ENCODE assay signal across 8 cellular contexts in genomic region chr21:44846485-44847260, GRCh38. TPM values are rescaled to one million over a fixed set of nuclear protein-coding genes. Genes with fewer than 3 reads are reported as not detected.
DNase-seq lines count a peak whose midpoint lies in the region; ATAC-seq, FAIRE-seq and TF ChIP-seq lines count a peak whose summit lies in the region.

No MANE protein-coding gene starts in this region.

- H3K27me3 ChIP-seq in body of pancreas (peaks cover 0 to 3% of the 10 kb centered on the region in 2 donors), HepG2 (ENCODE audit: control insufficient read depth in 1 of 2, insufficient read depth in 2 of 2, low read length in 2 of 2) (peaks cover 0 to 26% of the 10 kb centered on the region in 2 experiments; a peak in 4 of 5 replicates), Karpas-422 (ENCODE audit: low read length) (no peaks in the 10 kb centered on the region)

- no peaks in the 10 kb centered on the region for H3K9me2 ChIP-seq in Karpas-422 (replicated peaks; ENCODE audit: insufficient read depth, low read length)

- TF ChIP-seq EP300 in HepG2 (IDR thresholded peaks at IDR 0.05; ENCODE audit: low read depth in 2 of 2, low read length in 2 of 2), result no peak
- TF ChIP-seq EP300 in HepG2 (CRISPR knock-in tag; IDR thresholded peaks at IDR 0.05; ENCODE audit: borderline replicate concordance), result no peak

- peaks cover 36% of the 10 kb centered on the region for H4K20me1 ChIP-seq in HepG2 (ENCODE audit: insufficient read depth, low read length)
- H4K20me1 ChIP-seq in Karpas-422 (ENCODE audit: insufficient read depth, low read depth, low read length), result no peaks in the 10 kb centered on the region

- peak overlapping the region; percentile 74 for H3K27ac Mint-ChIP-seq in stimulated activated effector memory CD8-positive, alpha-beta T cell treated with anti-CD3 and anti-CD28 coated beads, Interleukin-12 subunit alpha, Interleukin-12 subunit beta, amount 100 ng/mL, for 72 hours

- H3K36me3 ChIP-seq in SK-N-MC (ENCODE audit: insufficient read depth, low read length), result peaks cover 26% of the 10 kb centered on the region
- H3K36me3 ChIP-seq in body of pancreas (replicated peaks in 1 of 2; ENCODE audit: insufficient read depth in 1 of 2, low read depth in 2 of 2), result peaks cover 0 to 11% of the 10 kb centered on the region in 2 donors
- H3K36me3 ChIP-seq in HepG2 (replicated peaks in 1 of 2; ENCODE audit: control insufficient read depth in 1 of 2, insufficient read depth in 2 of 2, low read length in 2 of 2), result peaks cover 19 to 30% of the 10 kb centered on the region in 2 experiments
- H3K36me3 ChIP-seq in Karpas-422 (ENCODE audit: insufficient read depth, low read length), result peaks cover 13% of the 10 kb centered on the region; the same call in 1 of the 2 replicates

- ATAC-seq in body of pancreas, result peak; percentile 16
- ATAC-seq in HepG2, result peak; percentile 68
- peak; percentile 8 for ATAC-seq in stimulated activated effector memory CD8-positive, alpha-beta T cell treated with anti-CD3 and anti-CD28 coated beads, Interleukin-12 subunit alpha, Interleukin-12 subunit beta, amount 100 ng/mL, for 72 hours
- ATAC-seq in HG02884 (IDR thresholded peaks at IDR 0.05; ENCODE audit: unreplicated experiment), result no peak

- no peak for FAIRE-seq in HepG2 (lab: Jason Lieb, UNC)

- TF ChIP-seq RAD21 in HepG2 (CRISPR knock-in tag; IDR thresholded peaks at IDR 0.05), result peak; percentile 27

- CTCF ChIA-PET in HepG2 (lab: Yijun Ruan, JAX; ENCODE audit: low intra/inter-chr PET ratio, low total read pairs), result interaction anchor here (0.9 kb wide), 1 partner anchor 46 kb away, joined by 4 read pairs; the partner anchor contains the start of gene UBE2G2

- H3K4me2 ChIP-seq in HepG2 (ENCODE audit: low read depth, low read length) (peak overlapping the region; percentile 88), Karpas-422 (ENCODE audit: low read depth, low read length, poor library complexity, severe bottlenecking) (no peak overlapping the region)

- TF ChIP-seq CTCF in body of pancreas (IDR thresholded peaks at IDR 0.05) (no peak), HepG2 (CRISPR knock-in tag; IDR thresholded peaks at IDR 0.05) (peak; percentile 43; the same call in 1 of the 2 replicates)

- TF ChIP-seq POLR2A in body of pancreas (IDR thresholded peaks at IDR 0.05) (no peak), HepG2 (IDR thresholded peaks at IDR 0.05; ENCODE audit: insufficient read depth in 1 of 2, low read depth in 2 of 2, low read length in 2 of 2) (peak in 1 of 2 experiments; percentile 15; a peak in 1 of 4 replicates)

- intact Hi-C loops in body of pancreas (cut with DNase I) (no loop called here), HepG2 (cut with micrococcal nuclease; ENCODE audit: unreplicated experiment) (loop anchor here (1.0 to 10.0 kb wide), 3 partner anchors 26 to 68 kb away; partner anchors contain the start of gene PTTG1IP)

- POLR2A ChIA-PET in HepG2 (lab: Yijun Ruan, JAX), result interaction anchor here (0.9 to 3.0 kb wide), 4 partner anchors 23 to 44 kb away, joined by 3 to 9 read pairs (median 5); partner anchors contain the start of genes PTTG1IP and UBE2G2

- 47 to 49% methylated on average over 11 to 27 of the region's 27 CpGs for WGBS in body of pancreas, 2 donors
- 26% methylated on average over 8 of the region's 27 CpGs for WGBS in HepG2 (ENCODE audit: low lambda C conversion rate)

- H3K4me3 ChIP-seq in SK-N-MC (no peak overlapping the region), body of pancreas (no peak overlapping the region), HepG2 (replicated peaks in 1 of 3; ENCODE audit: insufficient read depth in 1 of 3, low read depth in 2 of 3, low read length in 3 of 3) (peak overlapping the region in 2 of 3 experiments; percentile 58 to 67; a peak in 4 of 6 replicates), Karpas-422 (ENCODE audit: low read length) (no peak overlapping the region)

- H3K27ac ChIP-seq in SK-N-MC (peak overlapping the region; percentile 60), body of pancreas (no peak overlapping the region), HepG2 (ENCODE audit: extremely low read length, insufficient read depth, low read length) (peak overlapping the region; percentile 23), Karpas-422 (ENCODE audit: low read length) (no peak overlapping the region)

- in situ Hi-C loops in HepG2 (cut with HindIII; ENCODE audit: extremely low pct_ligation_motif_present, low pct_unique_long_range_greater_than_20kb), result loop anchor here (5.0 kb wide), 2 partner anchors 44 to 66 kb away; partner anchors contain the start of gene UBE2G2

- H2AFZ ChIP-seq in HepG2 (ENCODE audit: low read length) (no peak overlapping the region), Karpas-422 (ENCODE audit: low read length) (no peak overlapping the region)

- peak; percentile 30 for DNase-seq in GM19238 (ENCODE audit: insufficient read length, low spot score)
- no peak for DNase-seq in SK-N-MC (ENCODE audit: low read depth, low spot score)
- DNase-seq in body of pancreas, result peak in 3 of 4 donors; percentile 27 to 66 (median 37)
- peak; percentile 48 for DNase-seq in HepG2 (ENCODE audit: low spot score)
- DNase-seq in stimulated activated effector memory CD8-positive, alpha-beta T cell treated with anti-CD3 and anti-CD28 coated beads, Interleukin-12 subunit alpha, Interleukin-12 subunit beta, amount 100 ng/mL, for 72 hours (ENCODE audit: low spot score in 2 of 2), result no peak
- no peak for DNase-seq in globus pallidus (ENCODE audit: low spot score)
- DNase-seq in Karpas-422, result no peak

- no peaks in the 10 kb centered on the region for H3K9me3 ChIP-seq in SK-N-MC (ENCODE audit: low read depth, low read length)
- no peaks in the 10 kb centered on the region for H3K9me3 ChIP-seq in body of pancreas
- H3K9me3 ChIP-seq in HepG2 (ENCODE audit: low read length), result no peaks in the 10 kb centered on the region
- H3K9me3 ChIP-seq in Karpas-422 (ENCODE audit: low read length), result no peaks in the 10 kb centered on the region

- peaks cover 42% of the 10 kb centered on the region for H3K36me3 Mint-ChIP-seq in stimulated activated effector memory CD8-positive, alpha-beta T cell treated with anti-CD3 and anti-CD28 coated beads, Interleukin-12 subunit alpha, Interleukin-12 subunit beta, amount 100 ng/mL, for 72 hours

- H3K4me3 Mint-ChIP-seq in stimulated activated effector memory CD8-positive, alpha-beta T cell treated with anti-CD3 and anti-CD28 coated beads, Interleukin-12 subunit alpha, Interleukin-12 subunit beta, amount 100 ng/mL, for 72 hours, result peak overlapping the region; percentile 54

- no peaks in the 10 kb centered on the region for H3K9me3 Mint-ChIP-seq in stimulated activated effector memory CD8-positive, alpha-beta T cell treated with anti-CD3 and anti-CD28 coated beads, Interleukin-12 subunit alpha, Interleukin-12 subunit beta, amount 100 ng/mL, for 72 hours

- no TSS peak for BruUV-seq in HepG2 (replicated peaks; lab: Mats Ljungman, UMichigan)

- H3K79me2 ChIP-seq in HepG2 (ENCODE audit: insufficient read depth, low read length) (no peaks in the 10 kb centered on the region), Karpas-422 (ENCODE audit: low read length) (no peaks in the 10 kb centered on the region)

- H3K4me1 ChIP-seq in body of pancreas, result peaks cover 22% of the 10 kb centered on the region
- H3K4me1 ChIP-seq in HepG2 (ENCODE audit: insufficient read depth, low read length), result peaks cover 63% of the 10 kb centered on the region
- H3K4me1 ChIP-seq in Karpas-422 (ENCODE audit: low read length), result no peaks in the 10 kb centered on the region

- no peak overlapping the region for H3K9ac ChIP-seq in SK-N-MC (ENCODE audit: insufficient read length)
- peak overlapping the region; percentile 36 for H3K9ac ChIP-seq in HepG2 (ENCODE audit: insufficient read depth, low read depth, low read length)
- no peak overlapping the region for H3K9ac ChIP-seq in Karpas-422 (ENCODE audit: low read length)

- peaks cover 10% of the 10 kb centered on the region for H3K4me1 Mint-ChIP-seq in stimulated activated effector memory CD8-positive, alpha-beta T cell treated with anti-CD3 and anti-CD28 coated beads, Interleukin-12 subunit alpha, Interleukin-12 subunit beta, amount 100 ng/mL, for 72 hours

RNA-seq across cellular contexts. Expression of gene PTTG1IP, which starts 26.8 kb away (rescaled TPM):
- 100 to 1,000 TPM in 1 of 2 donors, 10 to 100 TPM in 1; 71.5 to 106 TPM for total RNA-seq in body of pancreas
- total RNA-seq in HepG2 (2016; rRNA removed; fragmentation: Illumina TruSeq; extraction: Trizol), result 89.4 and 161 TPM in 2 replicates
- total RNA-seq in HepG2 (2016; cell fraction: cytosol; rRNA removed; fragmentation: Illumina TruSeq; extraction: Trizol; ENCODE audit: low read depth), result 42.7 and 52.7 TPM in 2 replicates
- 93.0 and 159 TPM in 2 replicates for total RNA-seq in HepG2 (2016; cell fraction: insoluble cytoplasmic fraction; rRNA removed; fragmentation: Illumina TruSeq; extraction: Trizol)
- total RNA-seq in HepG2 (2016; cell fraction: membrane; rRNA removed; fragmentation: Illumina TruSeq; extraction: Trizol), result 72.6 and 73.1 TPM in 2 replicates
- 137 and 161 TPM in 2 replicates for total RNA-seq in HepG2 (2016; cell fraction: nucleus; rRNA removed; fragmentation: Illumina TruSeq; extraction: Trizol)
- polyA plus RNA-seq in HepG2 (2011; rRNA removed), result 700 and 734 TPM in 2 replicates
- polyA plus RNA-seq in HepG2 (2011; cell fraction: cytosol; rRNA removed), result 548 and 662 TPM in 2 replicates
- 529 and 555 TPM in 2 replicates for polyA plus RNA-seq in HepG2 (2011; cell fraction: nucleus; rRNA removed)
- polyA plus RNA-seq in HepG2 (2012), result 435 and 453 TPM in 2 replicates
- polyA plus RNA-seq in HepG2 (2016; cell fraction: cytosol; fragmentation: Illumina TruSeq; extraction: Trizol; ENCODE audit: low read depth), result 22.2 and 24.3 TPM in 2 replicates
- polyA plus RNA-seq in HepG2 (2016; cell fraction: insoluble cytoplasmic fraction; fragmentation: Illumina TruSeq; extraction: Trizol; ENCODE audit: low read depth), result 90.0 and 95.3 TPM in 2 replicates
- 47.9 and 49.9 TPM in 2 replicates for polyA plus RNA-seq in HepG2 (2016; cell fraction: membrane; fragmentation: Illumina TruSeq; extraction: Trizol; ENCODE audit: low read depth)
- polyA plus RNA-seq in HepG2 (2016; cell fraction: nucleus; fragmentation: Illumina TruSeq; extraction: Trizol; ENCODE audit: insufficient read depth, low read depth), result 267 and 281 TPM in 2 replicates
- polyA minus RNA-seq in HepG2 (2011; rRNA and poly(A)+ RNA removed; ENCODE audit: low replicate concordance), result 110 and 581 TPM in 2 replicates
- polyA minus RNA-seq in HepG2 (2011; cell fraction: cytosol; rRNA and poly(A)+ RNA removed), result 491 and 595 TPM in 2 replicates
- polyA minus RNA-seq in HepG2 (2011; cell fraction: nucleus; rRNA and poly(A)+ RNA removed), result 203 and 242 TPM in 2 replicates
- total RNA-seq in Karpas-422 (2014; rRNA removed; shearing (Covaris generic); ENCODE audit: low replicate concordance), result 37.8 and 44.7 TPM in 2 replicates

RNA-seq across cellular contexts. Expression of gene SUMO3, which starts 28.8 kb away (rescaled TPM):
- total RNA-seq in body of pancreas, result 10 to 100 TPM; 20.4 to 33.2 TPM
- 92.4 and 111 TPM in 2 replicates for total RNA-seq in HepG2 (2016; rRNA removed; fragmentation: Illumina TruSeq; extraction: Trizol)
- 75.4 and 89.7 TPM in 2 replicates for total RNA-seq in HepG2 (2016; cell fraction: cytosol; rRNA removed; fragmentation: Illumina TruSeq; extraction: Trizol; ENCODE audit: low read depth)
- total RNA-seq in HepG2 (2016; cell fraction: insoluble cytoplasmic fraction; rRNA removed; fragmentation: Illumina TruSeq; extraction: Trizol), result 95.7 and 103 TPM in 2 replicates
- 169 and 187 TPM in 2 replicates for total RNA-seq in HepG2 (2016; cell fraction: membrane; rRNA removed; fragmentation: Illumina TruSeq; extraction: Trizol)
- total RNA-seq in HepG2 (2016; cell fraction: nucleus; rRNA removed; fragmentation: Illumina TruSeq; extraction: Trizol), result 37.2 and 43.4 TPM in 2 replicates
- 46.6 and 51.4 TPM in 2 replicates for polyA plus RNA-seq in HepG2 (2011; rRNA removed)
- polyA plus RNA-seq in HepG2 (2011; cell fraction: cytosol; rRNA removed), result 69.8 and 78.7 TPM in 2 replicates
- 23.1 and 24.9 TPM in 2 replicates for polyA plus RNA-seq in HepG2 (2011; cell fraction: nucleus; rRNA removed)
- 80.3 and 83.9 TPM in 2 replicates for polyA plus RNA-seq in HepG2 (2012)
- 129 and 158 TPM in 2 replicates for polyA plus RNA-seq in HepG2 (2016; cell fraction: cytosol; fragmentation: Illumina TruSeq; extraction: Trizol; ENCODE audit: low read depth)
- polyA plus RNA-seq in HepG2 (2016; cell fraction: insoluble cytoplasmic fraction; fragmentation: Illumina TruSeq; extraction: Trizol; ENCODE audit: low read depth), result 154 and 159 TPM in 2 replicates
- 228 and 251 TPM in 2 replicates for polyA plus RNA-seq in HepG2 (2016; cell fraction: membrane; fragmentation: Illumina TruSeq; extraction: Trizol; ENCODE audit: low read depth)
- 69.6 and 74.5 TPM in 2 replicates for polyA plus RNA-seq in HepG2 (2016; cell fraction: nucleus; fragmentation: Illumina TruSeq; extraction: Trizol; ENCODE audit: insufficient read depth, low read depth)
- polyA minus RNA-seq in HepG2 (2011; rRNA and poly(A)+ RNA removed; ENCODE audit: low replicate concordance), result 52.3 and 76.3 TPM in 2 replicates
- polyA minus RNA-seq in HepG2 (2011; cell fraction: cytosol; rRNA and poly(A)+ RNA removed), result 36.4 and 40.4 TPM in 2 replicates
- 19.8 and 23.2 TPM in 2 replicates for polyA minus RNA-seq in HepG2 (2011; cell fraction: nucleus; rRNA and poly(A)+ RNA removed)
- 70.3 and 80.3 TPM in 2 replicates for total RNA-seq in Karpas-422 (2014; rRNA removed; shearing (Covaris generic); ENCODE audit: low replicate concordance)

RNA-seq across cellular contexts. Expression of gene UBE2G2, which starts 45.1 kb away (rescaled TPM):
- 10 to 100 TPM; 61.7 to 64.3 TPM for total RNA-seq in body of pancreas
- total RNA-seq in HepG2 (2016; rRNA removed; fragmentation: Illumina TruSeq; extraction: Trizol), result 55.4 and 62.0 TPM in 2 replicates
- total RNA-seq in HepG2 (2016; cell fraction: cytosol; rRNA removed; fragmentation: Illumina TruSeq; extraction: Trizol; ENCODE audit: low read depth), result 6.2 and 7.8 TPM in 2 replicates
- total RNA-seq in HepG2 (2016; cell fraction: insoluble cytoplasmic fraction; rRNA removed; fragmentation: Illumina TruSeq; extraction: Trizol), result 55.6 and 59.2 TPM in 2 replicates
- total RNA-seq in HepG2 (2016; cell fraction: membrane; rRNA removed; fragmentation: Illumina TruSeq; extraction: Trizol), result 24.1 and 25.4 TPM in 2 replicates
- 58.4 and 64.5 TPM in 2 replicates for total RNA-seq in HepG2 (2016; cell fraction: nucleus; rRNA removed; fragmentation: Illumina TruSeq; extraction: Trizol)
- polyA plus RNA-seq in HepG2 (2011; rRNA removed), result 92.0 and 106 TPM in 2 replicates
- polyA plus RNA-seq in HepG2 (2011; cell fraction: cytosol; rRNA removed), result 65.4 and 70.1 TPM in 2 replicates
- polyA plus RNA-seq in HepG2 (2011; cell fraction: nucleus; rRNA removed), result 159 and 211 TPM in 2 replicates
- polyA plus RNA-seq in HepG2 (2012), result 63.5 and 84.4 TPM in 2 replicates
- polyA plus RNA-seq in HepG2 (2016; cell fraction: cytosol; fragmentation: Illumina TruSeq; extraction: Trizol; ENCODE audit: low read depth), result 6.2 and 8.1 TPM in 2 replicates
- polyA plus RNA-seq in HepG2 (2016; cell fraction: insoluble cytoplasmic fraction; fragmentation: Illumina TruSeq; extraction: Trizol; ENCODE audit: low read depth), result 70.2 and 76.6 TPM in 2 replicates
- 18.6 and 20.2 TPM in 2 replicates for polyA plus RNA-seq in HepG2 (2016; cell fraction: membrane; fragmentation: Illumina TruSeq; extraction: Trizol; ENCODE audit: low read depth)
- 135 and 144 TPM in 2 replicates for polyA plus RNA-seq in HepG2 (2016; cell fraction: nucleus; fragmentation: Illumina TruSeq; extraction: Trizol; ENCODE audit: insufficient read depth, low read depth)
- 53.7 and 134 TPM in 2 replicates for polyA minus RNA-seq in HepG2 (2011; rRNA and poly(A)+ RNA removed; ENCODE audit: low replicate concordance)
- polyA minus RNA-seq in HepG2 (2011; cell fraction: cytosol; rRNA and poly(A)+ RNA removed), result 25.8 and 27.2 TPM in 2 replicates
- 110 and 138 TPM in 2 replicates for polyA minus RNA-seq in HepG2 (2011; cell fraction: nucleus; rRNA and poly(A)+ RNA removed)
- 126 and 148 TPM in 2 replicates for total RNA-seq in Karpas-422 (2014; rRNA removed; shearing (Covaris generic); ENCODE audit: low replicate concordance)

Comparison
In these comparisons a context has a peak if more than half of its experiments do, and no peak if none do; other contexts are left out.
1. DNase-seq: peak in GM19238 (single experiment), body of pancreas (3 of 4) and HepG2 (single experiment); none in SK-N-MC (single experiment), stimulated activated effector memory CD8-positive, alpha-beta T cell treated with anti-CD3 and anti-CD28 coated beads, Interleukin-12 subunit alpha, Interleukin-12 subunit beta, amount 100 ng/mL, for 72 hours (0 of 2), globus pallidus (single experiment) and Karpas-422 (single experiment).
2. H3K27ac ChIP-seq: peak in SK-N-MC (single experiment) and HepG2 (single experiment); none in body of pancreas (0 of 4) and Karpas-422 (single experiment).
3. H3K4me3 ChIP-seq: peak in HepG2 (2 of 3); none in SK-N-MC (single experiment), body of pancreas (0 of 2) and Karpas-422 (single experiment).